12 cellular contexts compared by ENCODE assay signal in the genomic region with DNA sequence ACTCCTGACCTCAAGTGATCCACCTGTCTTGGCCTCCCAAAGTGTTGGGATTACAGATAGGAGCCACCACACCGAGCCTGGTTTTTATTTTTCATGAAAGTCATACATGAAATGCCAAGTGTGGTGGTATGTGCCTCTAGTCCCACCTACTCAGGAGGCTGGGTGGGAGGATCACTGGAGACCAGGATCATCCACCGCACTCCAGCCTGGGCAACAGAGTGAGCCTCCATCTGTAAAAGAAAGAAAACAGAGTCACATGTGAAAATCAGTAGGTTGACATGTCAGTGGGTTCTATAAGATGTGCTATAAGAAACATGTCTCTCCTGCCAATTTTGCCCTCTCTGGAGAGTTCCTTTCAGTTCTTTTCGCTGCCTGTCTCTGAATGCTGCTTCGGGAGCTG.
"Had no signal": no experiment of that assay in that cellular context is flagged by ENCODE, and none has a peak within 500 bp of the region (broad histone marks: within the 10 kb centered on the region; RNA-seq: fewer than 3 reads in every experiment).

No MANE protein-coding gene starts in this region.

- H3K4me3 ChIP-seq: coronary artery, lower lobe of right lung had no signal

- ATAC-seq: activated CD4-positive, CD25-positive, alpha-beta regulatory T cell treated with anti-CD3 and anti-CD28 coated beads, Interleukin-2, amount 50 U/mL, for 24 hours; left cardiac atrium; lower lobe of right lung; sciatic nerve; stimulated activated effector memory CD8-positive, alpha-beta T cell treated with anti-CD3 and anti-CD28 coated beads, Interleukin-12 subunit alpha, Interleukin-12 subunit beta, amount 100 ng/mL, for 72 hours had no signal

- DNase-seq: activated CD4-positive, alpha-beta T cell treated with anti-CD3 and anti-CD28 coated beads, Interleukin-2, amount 50 U/mL, for 1 hour; activated naive CD4-positive, alpha-beta T cell; activated naive CD8-positive, alpha-beta T cell treated with anti-CD3 and anti-CD28 coated beads, Interleukin-2, amount 10 ng/mL, durations not matched to agents 7 days and 5 days; effector CD4-positive, alpha-beta T cell; left cardiac atrium; lower lobe of right lung; stimulated activated CD4-positive, alpha-beta T cell treated with anti-CD3 and anti-CD28 coated beads, Interleukin-12 subunit alpha, Interleukin-12 subunit beta, amount 100 ng/mL, for 4 hours had no signal

- H3K27me3 ChIP-seq: foreskin keratinocyte had no signal

- H3K27ac ChIP-seq: coronary artery, foreskin keratinocyte, lower lobe of right lung had no signal

- H3K36me3 ChIP-seq: lower lobe of right lung had no signal

- H3K9me3 ChIP-seq: lower lobe of right lung had no signal
